In genomic region chr3:29283739-29284138, GRCh38 we compare ENCODE assay signal across 10 cellular contexts. TPM values are rescaled to one million over a fixed set of nuclear protein-coding genes. Genes with fewer than 3 reads are reported as not detected.
DNase-seq lines count a peak whose midpoint lies in the region; ATAC-seq and TF ChIP-seq lines count a peak whose summit lies in the region.
"Had no signal": no experiment of that assay in that cellular context is flagged by ENCODE, and none has a peak within 500 bp of the region (broad histone marks: within the 10 kb centered on the region; RNA-seq: fewer than 3 reads in every experiment).

No MANE protein-coding gene starts in this region.

- peak overlapping the region; percentile 51; the same call in 1 of the 2 replicates for H3K4me3 ChIP-seq in GM23338
- peak overlapping the region; percentile 61 to 74 for H3K4me3 ChIP-seq in gastroesophageal sphincter
- peak overlapping the region in 7 of 8 donors; percentile 16 to 74 (median 41) for H3K4me3 ChIP-seq in spleen

- intact Hi-C loops in spleen (cut with DNase I; ENCODE audit: low total_unique reads) (no loop called here), left colon (cut with DNase I, micrococcal nuclease) (loop anchor here in 1 of 2 donors (10.0 kb wide), 1 partner anchor 411 kb away; no protein-coding TSS in a partner anchor)

- H3K4me2 ChIP-seq in GM23338, result peak overlapping the region; percentile 72

- TF ChIP-seq POLR2A in gastroesophageal sphincter (IDR thresholded peaks at IDR 0.05), result no peak
- no peak for TF ChIP-seq POLR2A in spleen (IDR thresholded peaks at IDR 0.05)

- no peak for TF ChIP-seq EP300 in gastroesophageal sphincter (IDR thresholded peaks at IDR 0.05)

- H3K9me3 ChIP-seq in gastroesophageal sphincter (no peaks in the 10 kb centered on the region), spleen (no peaks in the 10 kb centered on the region)

- H3K27me3 Mint-ChIP-seq in GM23338 (ENCODE audit: insufficient read depth, low read depth, poor library complexity), result no peaks in the 10 kb centered on the region
- H3K27me3 Mint-ChIP-seq in activated T-helper 17 cell treated with anti-CD3 and anti-CD28 coated beads, Interleukin-2, amount 50 U/mL, for 72 hours, result peaks cover 11% of the 10 kb centered on the region

- DNase-seq in GM23338 (ENCODE audit: low spot score), result no peak
- DNase-seq in spleen, result no peak
- DNase-seq in T-helper 9 cell, result no peak
- DNase-seq in left colon, result no peak
- DNase-seq in NCI-H146 treated with DMSO at 0.1 percent for 48 hours (lab: John Stamatoyannopoulos, UW; ENCODE audit: unreplicated experiment), result no peak
- DNase-seq: erythroblast, NCI-H2227 treated with DMSO at 0.1 percent for 48 hours had no signal

- H3K4me1 Mint-ChIP-seq in GM23338, result peaks cover 76% of the 10 kb centered on the region
- no peaks in the 10 kb centered on the region for H3K4me1 Mint-ChIP-seq in activated T-helper 17 cell treated with anti-CD3 and anti-CD28 coated beads, Interleukin-2, amount 50 U/mL, for 72 hours

- H3K27ac Mint-ChIP-seq in GM23338, result peak overlapping the region; percentile 46
- H3K27ac Mint-ChIP-seq in activated T-helper 17 cell treated with anti-CD3 and anti-CD28 coated beads, Interleukin-2, amount 50 U/mL, for 72 hours, result peak overlapping the region; percentile 37

- no peaks in the 10 kb centered on the region for H3K36me3 Mint-ChIP-seq in GM23338 (ENCODE audit: low read depth)
- H3K36me3 Mint-ChIP-seq in activated T-helper 17 cell treated with anti-CD3 and anti-CD28 coated beads, Interleukin-2, amount 50 U/mL, for 72 hours (ENCODE audit: low read depth), result no peaks in the 10 kb centered on the region

- no peaks in the 10 kb centered on the region for H3K9me2 ChIP-seq in GM23338 (ENCODE audit: insufficient read depth)

- H2AFZ ChIP-seq in GM23338, result no peak overlapping the region

- H3K27ac ChIP-seq in GM23338 (ENCODE audit: low read depth) (peak overlapping the region; percentile 94; the same call in 1 of the 2 replicates), gastroesophageal sphincter (peak overlapping the region; percentile 85 to 99 (median 88)), spleen (peak overlapping the region; percentile 20 to 86 (median 78))

- no peaks in the 10 kb centered on the region for H4K20me1 ChIP-seq in GM23338 (replicated peaks; ENCODE audit: insufficient read depth)

- peak overlapping the region; percentile 75; the same call in 2 of the 3 replicates for H3K4me3 Mint-ChIP-seq in GM23338
- H3K4me3 Mint-ChIP-seq in activated T-helper 17 cell treated with anti-CD3 and anti-CD28 coated beads, Interleukin-2, amount 50 U/mL, for 72 hours, result peak overlapping the region; percentile 72

- TF ChIP-seq CTCF in GM23338 (conservative IDR thresholded peaks at IDR 0.05; ENCODE audit: low read depth in 2 of 2), result no peak
- no peak for TF ChIP-seq CTCF in gastroesophageal sphincter (IDR thresholded peaks at IDR 0.05)
- no peak for TF ChIP-seq CTCF in spleen (IDR thresholded peaks at IDR 0.05 in 8 of 11, conservative IDR thresholded peaks at IDR 0.05 in 3 of 11)

- H3F3A ChIP-seq in GM23338 (replicated peaks; ENCODE audit: low read depth), result no peaks in the 10 kb centered on the region; the same call in 1 of the 2 replicates

- H3K4me1 ChIP-seq in GM23338 (ENCODE audit: insufficient read depth) (peaks cover 84% of the 10 kb centered on the region), gastroesophageal sphincter (peaks cover 0 to 39% (median 0%) of the 10 kb centered on the region in 3 donors), spleen (peaks cover 0 to 31% (median 9%) of the 10 kb centered on the region in 6 donors)

- no peaks in the 10 kb centered on the region for H3K27me3 ChIP-seq in GM23338 (ENCODE audit: insufficient read depth)
- H3K27me3 ChIP-seq in gastroesophageal sphincter, result no peaks in the 10 kb centered on the region
- no peaks in the 10 kb centered on the region for H3K27me3 ChIP-seq in spleen (replicated peaks in 1 of 7)

- peaks cover 7% of the 10 kb centered on the region; the same call in 1 of the 2 replicates for H3K79me2 ChIP-seq in GM23338 (replicated peaks; ENCODE audit: insufficient read depth)

- ATAC-seq in GM23338 (no peak), gastroesophageal sphincter (no peak), left colon (no peak), GM18870 (IDR thresholded peaks at IDR 0.05; ENCODE audit: unreplicated experiment) (no peak)
- peak; percentile 50 for ATAC-seq in activated T-helper 17 cell treated with anti-CD3 and anti-CD28 coated beads, Interleukin-2, amount 50 U/mL, for 72 hours (replicated peaks)

- no peaks in the 10 kb centered on the region for H3K9me3 Mint-ChIP-seq in GM23338
- H3K9me3 Mint-ChIP-seq in activated T-helper 17 cell treated with anti-CD3 and anti-CD28 coated beads, Interleukin-2, amount 50 U/mL, for 72 hours, result no peaks in the 10 kb centered on the region

- H3K36me3 ChIP-seq in GM23338 (ENCODE audit: insufficient read depth) (no peaks in the 10 kb centered on the region), gastroesophageal sphincter (no peaks in the 10 kb centered on the region), spleen (no peaks in the 10 kb centered on the region)

TF ChIP-seq in GM23338, 12 proteins besides CTCF, POLR2A, EP300 and RAD21 (continues in another document):
- TF ChIP-seq EZH2phosphoT487 (IDR thresholded peaks at IDR 0.05; ENCODE audit: unreplicated experiment), result no peak
- TF ChIP-seq ZNF331 (CRISPR knock-in tag; IDR thresholded peaks at IDR 0.05; ENCODE audit: low read depth), result no peak
- no peak for TF ChIP-seq CREB1 (CRISPR knock-in tag; IDR thresholded peaks at IDR 0.05; ENCODE audit: low read depth)
- TF ChIP-seq ETS1 (IDR thresholded peaks at IDR 0.05), result no peak
- no peak for TF ChIP-seq EZH2 (IDR thresholded peaks at IDR 0.05; ENCODE audit: low read depth, unreplicated experiment)
- TF ChIP-seq, protein P1, sequence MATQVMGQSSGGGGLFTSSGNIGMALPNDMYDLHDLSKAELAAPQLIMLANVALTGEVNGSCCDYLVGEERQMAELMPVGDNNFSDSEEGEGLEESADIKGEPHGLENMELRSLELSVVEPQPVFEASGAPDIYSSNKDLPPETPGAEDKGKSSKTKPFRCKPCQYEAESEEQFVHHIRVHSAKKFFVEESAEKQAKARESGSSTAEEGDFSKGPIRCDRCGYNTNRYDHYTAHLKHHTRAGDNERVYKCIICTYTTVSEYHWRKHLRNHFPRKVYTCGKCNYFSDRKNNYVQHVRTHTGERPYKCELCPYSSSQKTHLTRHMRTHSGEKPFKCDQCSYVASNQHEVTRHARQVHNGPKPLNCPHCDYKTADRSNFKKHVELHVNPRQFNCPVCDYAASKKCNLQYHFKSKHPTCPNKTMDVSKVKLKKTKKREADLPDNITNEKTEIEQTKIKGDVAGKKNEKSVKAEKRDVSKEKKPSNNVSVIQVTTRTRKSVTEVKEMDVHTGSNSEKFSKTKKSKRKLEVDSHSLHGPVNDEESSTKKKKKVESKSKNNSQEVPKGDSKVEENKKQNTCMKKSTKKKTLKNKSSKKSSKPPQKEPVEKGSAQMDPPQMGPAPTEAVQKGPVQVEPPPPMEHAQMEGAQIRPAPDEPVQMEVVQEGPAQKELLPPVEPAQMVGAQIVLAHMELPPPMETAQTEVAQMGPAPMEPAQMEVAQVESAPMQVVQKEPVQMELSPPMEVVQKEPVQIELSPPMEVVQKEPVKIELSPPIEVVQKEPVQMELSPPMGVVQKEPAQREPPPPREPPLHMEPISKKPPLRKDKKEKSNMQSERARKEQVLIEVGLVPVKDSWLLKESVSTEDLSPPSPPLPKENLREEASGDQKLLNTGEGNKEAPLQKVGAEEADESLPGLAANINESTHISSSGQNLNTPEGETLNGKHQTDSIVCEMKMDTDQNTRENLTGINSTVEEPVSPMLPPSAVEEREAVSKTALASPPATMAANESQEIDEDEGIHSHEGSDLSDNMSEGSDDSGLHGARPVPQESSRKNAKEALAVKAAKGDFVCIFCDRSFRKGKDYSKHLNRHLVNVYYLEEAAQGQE (IDR thresholded peaks at IDR 0.05; ENCODE audit: unreplicated experiment), result no peak
- no peak for TF ChIP-seq STAT1 (IDR thresholded peaks at IDR 0.05; ENCODE audit: unreplicated experiment)

RNA-seq across cellular contexts. Expression of gene RBMS3, which starts 2.9 kb away (rescaled TPM):
- 3.2 and 5.5 TPM in 2 replicates for total RNA-seq in GM23338 (2014; rRNA removed; shearing (Covaris generic))
- polyA plus RNA-seq in GM23338 (2016; fragmentation: Nextera tagmentation; extraction: Ambion mirVana) (4.4 and 7.4 TPM in 2 replicates), spleen (1 to 10 TPM; 2.6 to 8.8 (median 5.1) TPM)
- total RNA-seq in activated T-helper 17 cell treated with anti-CD3 and anti-CD28 coated beads, Interleukin-2, amount 50 U/mL, for 72 hours, result 1 to 10 TPM in 1 of 2 donors, under 1 TPM in 1; 0.37 to 5.8 TPM
- total RNA-seq in gastroesophageal sphincter (10 to 100 TPM; 51.5 to 76.0 (median 66.6) TPM), spleen (10 to 100 TPM; 34.7 to 81.9 (median 58.1) TPM), left colon (10 to 100 TPM in 1 of 2 donors, 1 to 10 TPM in 1; 7.1 to 11.5 TPM)
